16 cellular contexts compared by ENCODE assay signal in the genomic region with DNA sequence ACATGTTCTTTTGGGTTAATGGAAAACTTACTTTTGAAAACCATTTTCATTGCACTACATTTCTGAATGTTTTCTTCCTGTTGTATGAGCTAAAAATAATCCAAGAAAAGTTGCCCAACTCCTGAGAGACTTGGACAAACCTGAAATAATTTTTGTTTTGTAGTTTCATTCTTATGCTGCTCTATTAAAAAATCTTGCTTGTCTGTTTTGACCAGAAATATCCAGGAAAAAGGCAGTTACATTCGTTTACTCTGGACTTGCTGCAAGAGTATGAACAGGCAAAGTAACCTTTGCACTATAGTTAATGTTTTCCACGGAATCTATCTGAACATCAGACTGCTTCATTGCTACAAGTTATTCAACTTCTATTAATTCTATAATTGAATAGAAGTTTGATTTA.
DNase-seq lines count a peak whose midpoint lies in the region; ATAC-seq and TF ChIP-seq lines count a peak whose summit lies in the region.
"Had no signal": no experiment of that assay in that cellular context is flagged by ENCODE, and none has a peak within 500 bp of the region (broad histone marks: within the 10 kb centered on the region; RNA-seq: fewer than 3 reads in every experiment).

No MANE protein-coding gene starts in this region.

- no peak for TF ChIP-seq CTCF in liver (IDR thresholded peaks at IDR 0.05; ENCODE audit: low read depth, low read length, missing input control)

- H3K27me3 ChIP-seq in duodenal mucosa (ENCODE audit: control insufficient read depth in 1 of 2, insufficient read depth in 2 of 2, low read length in 2 of 2): no peaks in the 10 kb centered on the region
- no peaks in the 10 kb centered on the region for H3K27me3 ChIP-seq in liver (ENCODE audit: control insufficient read depth in 4 of 4, insufficient read depth in 4 of 4, low read length in 3 of 4)
- H3K27me3 ChIP-seq in subcutaneous abdominal adipose tissue (ENCODE audit: control insufficient read depth in 5 of 5, insufficient read depth in 4 of 5, low read length in 5 of 5): no peaks in the 10 kb centered on the region
- H3K27me3 ChIP-seq: heart left ventricle had no signal

- 22% methylated on average over 2 of the region's 2 CpGs for WGBS in liver

- H3K9me3 ChIP-seq in duodenal mucosa (ENCODE audit: control insufficient read depth in 1 of 2, low read length in 2 of 2) (no peaks in the 10 kb centered on the region), liver (ENCODE audit: control insufficient read depth in 4 of 4, low read length in 3 of 4) (peaks cover 0 to 4% (median 0%) of the 10 kb centered on the region in 4 donors), subcutaneous abdominal adipose tissue (ENCODE audit: control insufficient read depth in 5 of 5, low read length in 5 of 5) (no peaks in the 10 kb centered on the region)
- H3K9me3 ChIP-seq: heart left ventricle, thoracic aorta had no signal

- H3K27ac ChIP-seq in duodenal mucosa (ENCODE audit: low read depth, low read length): no peak overlapping the region
- peak overlapping the region; percentile 82 to 99 for H3K27ac ChIP-seq in liver (ENCODE audit: low read depth in 1 of 2, low read length in 2 of 2)
- peak overlapping the region; percentile 72 for H3K27ac ChIP-seq in subcutaneous abdominal adipose tissue (ENCODE audit: low read depth, low read length)
- H3K27ac ChIP-seq: heart left ventricle, thoracic aorta had no signal

- ATAC-seq in HG03354 (IDR thresholded peaks at IDR 0.05; ENCODE audit: poor library complexity, severe bottlenecking, unreplicated experiment): no peak
- ATAC-seq: effector memory CD8-positive, alpha-beta T cell; heart left ventricle had no signal

- H3K36me3 ChIP-seq in duodenal mucosa (ENCODE audit: control insufficient read depth in 1 of 2, insufficient read depth in 2 of 2, low read length in 2 of 2) (no peaks in the 10 kb centered on the region), liver (ENCODE audit: control insufficient read depth in 4 of 4, insufficient read depth in 3 of 4, low read depth in 1 of 4, low read length in 3 of 4) (no peaks in the 10 kb centered on the region), subcutaneous abdominal adipose tissue (ENCODE audit: control insufficient read depth in 5 of 5, insufficient read depth in 5 of 5, low read length in 5 of 5) (no peaks in the 10 kb centered on the region)
- H3K36me3 ChIP-seq: heart left ventricle, thoracic aorta had no signal

- peak; percentile 83 for DNase-seq in HT-29 (ENCODE audit: low spot score)
- DNase-seq in T-helper 9 cell: no peak
- DNase-seq in T-helper 1 cell: no peak
- DNase-seq: activated T-cell treated with anti-CD3 and anti-CD28 coated beads for 4 hours; amygdala; effector memory CD8-positive, alpha-beta T cell; heart left ventricle; NCI-H1417; NCI-H524 treated with DMSO at 0.1 percent for 48 hours; SHP77 treated with DMSO at 0.1 percent for 48 hours; stimulated activated CD4-positive, alpha-beta T cell treated with anti-CD3 and anti-CD28 coated beads, Interleukin-15, amount 100 ng/mL, for 24 hours had no signal

- TF ChIP-seq RAD21 in liver (IDR thresholded peaks at IDR 0.05): no peak

- H3K4me1 ChIP-seq in duodenal mucosa (ENCODE audit: control insufficient read depth in 1 of 2, insufficient read depth in 2 of 2, low read length in 2 of 2) (peaks cover 6 to 10% of the 10 kb centered on the region in 2 donors), liver (ENCODE audit: control insufficient read depth in 4 of 4, insufficient read depth in 4 of 4, low read length in 3 of 4) (peaks cover 0 to 7% (median 5%) of the 10 kb centered on the region in 4 donors), subcutaneous abdominal adipose tissue (ENCODE audit: control insufficient read depth in 5 of 5, insufficient read depth in 5 of 5, low read length in 5 of 5) (peaks cover 0 to 23% (median 9%) of the 10 kb centered on the region in 5 donors)
- H3K4me1 ChIP-seq: heart left ventricle had no signal

- H3K9ac ChIP-seq in duodenal mucosa (ENCODE audit: low read depth in 1 of 2, low read length in 2 of 2) (no peak overlapping the region), liver (ENCODE audit: low read depth in 1 of 2, low read length in 2 of 2) (peak overlapping the region in 1 of 2 donors; percentile 82), subcutaneous abdominal adipose tissue (ENCODE audit: low read length in 5 of 5) (peak overlapping the region in 1 of 5 donors; percentile 61)

- H3K4me3 ChIP-seq in duodenal mucosa (ENCODE audit: low read depth in 1 of 2, low read length in 2 of 2): peak overlapping the region; percentile 7 to 18
- peak overlapping the region in 1 of 3 donors; percentile 12 for H3K4me3 ChIP-seq in liver (ENCODE audit: low read depth in 1 of 3, low read length in 3 of 3)
- no peak overlapping the region for H3K4me3 ChIP-seq in subcutaneous abdominal adipose tissue (ENCODE audit: low read depth in 1 of 5, low read length in 5 of 5)
- H3K4me3 ChIP-seq: heart left ventricle, thoracic aorta had no signal

TF ChIP-seq in liver, 16 proteins besides CTCF, POLR2A, EP300 and RAD21:
- TF ChIP-seq, protein P1, sequence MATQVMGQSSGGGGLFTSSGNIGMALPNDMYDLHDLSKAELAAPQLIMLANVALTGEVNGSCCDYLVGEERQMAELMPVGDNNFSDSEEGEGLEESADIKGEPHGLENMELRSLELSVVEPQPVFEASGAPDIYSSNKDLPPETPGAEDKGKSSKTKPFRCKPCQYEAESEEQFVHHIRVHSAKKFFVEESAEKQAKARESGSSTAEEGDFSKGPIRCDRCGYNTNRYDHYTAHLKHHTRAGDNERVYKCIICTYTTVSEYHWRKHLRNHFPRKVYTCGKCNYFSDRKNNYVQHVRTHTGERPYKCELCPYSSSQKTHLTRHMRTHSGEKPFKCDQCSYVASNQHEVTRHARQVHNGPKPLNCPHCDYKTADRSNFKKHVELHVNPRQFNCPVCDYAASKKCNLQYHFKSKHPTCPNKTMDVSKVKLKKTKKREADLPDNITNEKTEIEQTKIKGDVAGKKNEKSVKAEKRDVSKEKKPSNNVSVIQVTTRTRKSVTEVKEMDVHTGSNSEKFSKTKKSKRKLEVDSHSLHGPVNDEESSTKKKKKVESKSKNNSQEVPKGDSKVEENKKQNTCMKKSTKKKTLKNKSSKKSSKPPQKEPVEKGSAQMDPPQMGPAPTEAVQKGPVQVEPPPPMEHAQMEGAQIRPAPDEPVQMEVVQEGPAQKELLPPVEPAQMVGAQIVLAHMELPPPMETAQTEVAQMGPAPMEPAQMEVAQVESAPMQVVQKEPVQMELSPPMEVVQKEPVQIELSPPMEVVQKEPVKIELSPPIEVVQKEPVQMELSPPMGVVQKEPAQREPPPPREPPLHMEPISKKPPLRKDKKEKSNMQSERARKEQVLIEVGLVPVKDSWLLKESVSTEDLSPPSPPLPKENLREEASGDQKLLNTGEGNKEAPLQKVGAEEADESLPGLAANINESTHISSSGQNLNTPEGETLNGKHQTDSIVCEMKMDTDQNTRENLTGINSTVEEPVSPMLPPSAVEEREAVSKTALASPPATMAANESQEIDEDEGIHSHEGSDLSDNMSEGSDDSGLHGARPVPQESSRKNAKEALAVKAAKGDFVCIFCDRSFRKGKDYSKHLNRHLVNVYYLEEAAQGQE (IDR thresholded peaks at IDR 0.05): peak; percentile 86
- TF ChIP-seq JUND (IDR thresholded peaks at IDR 0.05) (peak in 1 of 2 donors; percentile 8), EGR1 (IDR thresholded peaks at IDR 0.05; ENCODE audit: low read depth in 2 of 2) (peak in 1 of 2 donors; percentile 44), NR2F2 (IDR thresholded peaks at IDR 0.05) (no peak), TAF1 (conservative IDR thresholded peaks at IDR 0.05) (peak; percentile 61), FOXA1 (IDR thresholded peaks at IDR 0.05) (peak; percentile 8), YY1 (IDR thresholded peaks at IDR 0.05) (peak; percentile 53), FOXA2 (IDR thresholded peaks at IDR 0.05) (peak; percentile 45), HNF4A (conservative IDR thresholded peaks at IDR 0.05) (peak; percentile 91 to 92), SP1 (IDR thresholded peaks at IDR 0.05) (peak; percentile 98), HNF4G (IDR thresholded peaks at IDR 0.05) (peak; percentile 88), RXRA (IDR thresholded peaks at IDR 0.05) (peak; percentile 44), GABPA (IDR thresholded peaks at IDR 0.05 in 1 of 2, conservative IDR thresholded peaks at IDR 0.05 in 1 of 2) (no peak)
- TF ChIP-seq, protein P2, sequence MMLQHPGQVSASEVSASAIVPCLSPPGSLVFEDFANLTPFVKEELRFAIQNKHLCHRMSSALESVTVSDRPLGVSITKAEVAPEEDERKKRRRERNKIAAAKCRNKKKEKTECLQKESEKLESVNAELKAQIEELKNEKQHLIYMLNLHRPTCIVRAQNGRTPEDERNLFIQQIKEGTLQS (IDR thresholded peaks at IDR 0.05): peak; percentile 4
- TF ChIP-seq, protein P3, sequence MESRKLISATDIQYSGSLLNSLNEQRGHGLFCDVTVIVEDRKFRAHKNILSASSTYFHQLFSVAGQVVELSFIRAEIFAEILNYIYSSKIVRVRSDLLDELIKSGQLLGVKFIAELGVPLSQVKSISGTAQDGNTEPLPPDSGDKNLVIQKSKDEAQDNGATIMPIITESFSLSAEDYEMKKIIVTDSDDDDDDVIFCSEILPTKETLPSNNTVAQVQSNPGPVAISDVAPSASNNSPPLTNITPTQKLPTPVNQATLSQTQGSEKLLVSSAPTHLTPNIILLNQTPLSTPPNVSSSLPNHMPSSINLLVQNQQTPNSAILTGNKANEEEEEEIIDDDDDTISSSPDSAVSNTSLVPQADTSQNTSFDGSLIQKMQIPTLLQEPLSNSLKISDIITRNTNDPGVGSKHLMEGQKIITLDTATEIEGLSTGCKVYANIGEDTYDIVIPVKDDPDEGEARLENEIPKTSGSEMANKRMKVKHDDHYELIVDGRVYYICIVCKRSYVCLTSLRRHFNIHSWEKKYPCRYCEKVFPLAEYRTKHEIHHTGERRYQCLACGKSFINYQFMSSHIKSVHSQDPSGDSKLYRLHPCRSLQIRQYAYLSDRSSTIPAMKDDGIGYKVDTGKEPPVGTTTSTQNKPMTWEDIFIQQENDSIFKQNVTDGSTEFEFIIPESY (IDR thresholded peaks at IDR 0.05): peak; percentile 63
- TF ChIP-seq, protein P4, sequence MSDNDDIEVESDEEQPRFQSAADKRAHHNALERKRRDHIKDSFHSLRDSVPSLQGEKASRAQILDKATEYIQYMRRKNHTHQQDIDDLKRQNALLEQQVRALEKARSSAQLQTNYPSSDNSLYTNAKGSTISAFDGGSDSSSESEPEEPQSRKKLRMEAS (IDR thresholded peaks at IDR 0.05): peak; percentile 33

Comparison
In these comparisons a context has a peak if more than half of its experiments do, and no peak if none do; other contexts are left out.
1. H3K4me3 ChIP-seq: peak in duodenal mucosa (2 of 2); none in subcutaneous abdominal adipose tissue (0 of 5).